27 cellular contexts compared by ENCODE assay signal in genomic region chr2:230076819-230077218, GRCh38.
"Had no signal": no experiment of that assay in that cellular context is flagged by ENCODE, and none has a peak within 500 bp of the region (broad histone marks: within the 10 kb centered on the region; RNA-seq: fewer than 3 reads in every experiment).

No MANE protein-coding gene starts in this region.

- H3K36me3 ChIP-seq: colonic mucosa, esophagus squamous epithelium, gastrocnemius medialis, heart right ventricle, left lung, lower lobe of right lung had no signal

- H3K36me3 Mint-ChIP-seq: mesothelial cell of epicardium, naive B cell had no signal

- DNase-seq: colonic mucosa; cortex of kidney; effector CD8-positive, alpha-beta T cell; effector memory CD8-positive, alpha-beta T cell; endodermal cell; erythroblast; esophagus squamous epithelium; foreskin fibroblast; foreskin melanocyte; gastrocnemius medialis; glutamatergic neuron; head of caudate nucleus; heart right ventricle; hippocampal formation; left cardiac atrium; left lung; left ventricle myocardium superior; lower lobe of right lung; mesenchymal stem cell; mucosa of descending colon; naive B cell had no signal

- H3K27me3 ChIP-seq: colonic mucosa, esophagus squamous epithelium, gastrocnemius medialis, heart right ventricle, left lung had no signal

- H3K9me3 Mint-ChIP-seq: dendritic cell treated with granulocyte-macrophage colony-stimulating factor and Interleukin-4, amounts not matched to agents 40 ng/mL and 50 ng/mL, for 4 days; effector memory CD8-positive, alpha-beta T cell; endodermal cell had no signal

- H3K27ac Mint-ChIP-seq: dendritic cell treated with granulocyte-macrophage colony-stimulating factor and Interleukin-4, amounts not matched to agents 40 ng/mL and 50 ng/mL, for 4 days; effector memory CD8-positive, alpha-beta T cell; endodermal cell; mesothelial cell of epicardium; naive B cell had no signal

- FAIRE-seq: endometrium, islet of Langerhans, keratinocyte had no signal

- H3K27me3 Mint-ChIP-seq: dendritic cell treated with granulocyte-macrophage colony-stimulating factor and Interleukin-4, amounts not matched to agents 40 ng/mL and 50 ng/mL, for 4 days; effector memory CD8-positive, alpha-beta T cell; naive B cell had no signal

- ATAC-seq: effector memory CD8-positive, alpha-beta T cell; esophagus mucosa; gastrocnemius medialis; heart right ventricle; left ventricle myocardium superior; mucosa of descending colon had no signal

- H3K4me1 Mint-ChIP-seq: mesothelial cell of epicardium, naive B cell had no signal

- H3K4me3 Mint-ChIP-seq: dendritic cell treated with granulocyte-macrophage colony-stimulating factor and Interleukin-4, amounts not matched to agents 40 ng/mL and 50 ng/mL, for 4 days; effector memory CD8-positive, alpha-beta T cell; endodermal cell; mesothelial cell of epicardium had no signal

- H3K4me3 ChIP-seq: colonic mucosa, esophagus squamous epithelium, gastrocnemius medialis, heart right ventricle, left lung, lower lobe of right lung, mucosa of descending colon had no signal
